Comparison of ENCODE assay signal across 1 cellular context in genomic region chr12:93191956-93192355, GRCh38.
TF ChIP-seq lines count a peak whose summit lies in the region.

No MANE protein-coding gene starts in this region.

TF ChIP-seq in IMR-90, 13 proteins besides CTCF, POLR2A, EP300 and RAD21:
- TF ChIP-seq RCOR1 (IDR thresholded peaks at IDR 0.05; ENCODE audit: insufficient replicate concordance, low read length) (no peak), SMC3 (IDR thresholded peaks at IDR 0.05; ENCODE audit: low read depth, low read length) (no peak), MXI1 (IDR thresholded peaks at IDR 0.05; ENCODE audit: borderline replicate concordance, low read depth, low read length) (no peak), BHLHE40 (IDR thresholded peaks at IDR 0.05; ENCODE audit: low read depth, low read length) (no peak)
